ENCODE assay signal across 8 cellular contexts in genomic region chr6:27177454-27178000, GRCh38.
DNase-seq lines count a peak whose midpoint lies in the region; ATAC-seq and TF ChIP-seq lines count a peak whose summit lies in the region.

No MANE protein-coding gene starts in this region.

- peaks cover 20% of the 10 kb centered on the region for H3K4me1 Mint-ChIP-seq in activated CD4-positive, alpha-beta memory T cell treated with anti-CD3 and anti-CD28 coated beads, Interleukin-2, amount 10 ng/mL, durations not matched to agents 7 days and 5 days
- H3K4me1 Mint-ChIP-seq in memory B cell = peaks cover 6% of the 10 kb centered on the region

- peaks cover 14% of the 10 kb centered on the region; the same call in 1 of the 2 replicates for H3K27me3 ChIP-seq in BE2C

- peak; percentile 2 for TF ChIP-seq POLR2A in GM18951 (IDR thresholded peaks at IDR 0.05; ENCODE audit: extremely low read depth, insufficient read depth, insufficient read length)

- peak overlapping the region; percentile 85 for H3K4me3 ChIP-seq in BE2C (ENCODE audit: low read depth, low read length)

- no peaks in the 10 kb centered on the region for H3K36me3 ChIP-seq in BE2C

- CTCF ChIA-PET in activated CD4-positive, alpha-beta memory T cell treated with anti-CD3 and anti-CD28 coated beads, Interleukin-2, amount 10 ng/mL, durations not matched to agents 7 days and 5 days (lab: Charles Lee) = interaction anchor here (0.6 to 3.1 kb wide), 26 partner anchors 10 to 1689 kb away, joined by 3 to 22 read pairs (median 5); partner anchors contain the start of genes POM121L2 and ZNF184

- peaks cover 2% of the 10 kb centered on the region for H3K36me3 Mint-ChIP-seq in activated CD4-positive, alpha-beta memory T cell treated with anti-CD3 and anti-CD28 coated beads, Interleukin-2, amount 10 ng/mL, durations not matched to agents 7 days and 5 days (ENCODE audit: low read depth)
- H3K36me3 Mint-ChIP-seq in memory B cell = no peaks in the 10 kb centered on the region

- POLR2A ChIA-PET in activated CD4-positive, alpha-beta memory T cell treated with anti-CD3 and anti-CD28 coated beads, Interleukin-2, amount 10 ng/mL, durations not matched to agents 7 days and 5 days (lab: Charles Lee) = interaction anchor here (0.8 to 3.2 kb wide), 21 partner anchors 10 to 995 kb away, joined by 3 to 23 read pairs (median 4); a partner anchor contains a TSS

- ATAC-seq in HG03342 (IDR thresholded peaks at IDR 0.05; ENCODE audit: unreplicated experiment) = peak; percentile 80
- ATAC-seq in memory B cell (ENCODE audit: low read depth) = peak; percentile 82

- peak; percentile 48 for TF ChIP-seq CTCF in BE2C (IDR thresholded peaks at IDR 0.05; ENCODE audit: low read depth, low read length)

- no peaks in the 10 kb centered on the region for H3K4me1 ChIP-seq in BE2C

- H3K4me3 Mint-ChIP-seq in activated CD4-positive, alpha-beta memory T cell treated with anti-CD3 and anti-CD28 coated beads, Interleukin-2, amount 10 ng/mL, durations not matched to agents 7 days and 5 days = peak overlapping the region; percentile 92
- H3K4me3 Mint-ChIP-seq in memory B cell = peak overlapping the region; percentile 95

- in situ Hi-C loops in GM18951 (cut with MboI; ENCODE audit: low sequenced_read_pairs, unreplicated experiment) = no loop called here

- H3K27ac Mint-ChIP-seq in activated CD4-positive, alpha-beta memory T cell treated with anti-CD3 and anti-CD28 coated beads, Interleukin-2, amount 10 ng/mL, durations not matched to agents 7 days and 5 days = peak overlapping the region; percentile 88
- peak overlapping the region; percentile 98 for H3K27ac Mint-ChIP-seq in memory B cell

- DNase-seq in BE2C (peak; percentile 76), NCI-H524 treated with DMSO at 0.1 percent for 48 hours (lab: John Stamatoyannopoulos, UW) (peak; percentile 63), memory B cell (ENCODE audit: low spot score in 2 of 2) (peak; percentile 69 to 71)
- DNase-seq in activated CD4-positive, alpha-beta memory T cell treated with anti-CD3 and anti-CD28 coated beads, Interleukin-2, amount 10 ng/mL, durations not matched to agents 7 days and 5 days = peak; percentile 80
- peak; percentile 58 for DNase-seq in effector CD8-positive, alpha-beta T cell (lab: John Stamatoyannopoulos, UW)
- DNase-seq in stimulated activated CD8-positive, alpha-beta memory T cell treated with anti-CD3 and anti-CD28 coated beads, Interleukin-12 subunit alpha, Interleukin-12 subunit beta, amount 100 ng/mL, for 1 hour (ENCODE audit: low read depth) = peak; percentile 47

- H3K9me3 Mint-ChIP-seq in activated CD4-positive, alpha-beta memory T cell treated with anti-CD3 and anti-CD28 coated beads, Interleukin-2, amount 10 ng/mL, durations not matched to agents 7 days and 5 days = no peaks in the 10 kb centered on the region
- peaks cover 4% of the 10 kb centered on the region for H3K9me3 Mint-ChIP-seq in memory B cell

- H3K27me3 Mint-ChIP-seq in activated CD4-positive, alpha-beta memory T cell treated with anti-CD3 and anti-CD28 coated beads, Interleukin-2, amount 10 ng/mL, durations not matched to agents 7 days and 5 days = peaks cover 21% of the 10 kb centered on the region
- H3K27me3 Mint-ChIP-seq in memory B cell = no peaks in the 10 kb centered on the region

- H3K9me3 ChIP-seq in BE2C = no peaks in the 10 kb centered on the region

Comparison
In these comparisons a context has a peak if more than half of its experiments do, and no peak if none do; other contexts are left out.
1. Peak in every context shown above with its lines: DNase-seq, ATAC-seq and H3K4me3 ChIP-seq.